Comparison of ENCODE assay signal across 24 cellular contexts in the genomic region with DNA sequence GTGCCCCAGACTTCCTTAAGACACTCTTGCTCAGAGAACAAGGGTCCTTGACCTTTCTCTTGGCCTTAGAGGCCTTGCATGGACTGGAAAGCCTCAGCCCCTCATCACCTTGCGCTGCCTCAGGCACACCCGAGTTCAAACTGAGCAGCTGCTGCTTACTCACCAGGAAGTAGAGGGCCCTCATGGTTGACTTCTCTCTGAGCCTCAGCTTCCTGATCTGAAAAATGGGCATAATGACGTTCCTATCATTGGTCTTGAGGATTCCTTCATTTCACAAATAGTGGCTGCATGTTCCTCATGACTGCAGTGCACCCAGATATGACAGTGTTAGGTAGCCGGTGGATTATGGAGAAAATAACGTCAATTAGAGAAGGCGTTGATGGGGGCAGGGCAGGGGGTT. TPM values are rescaled to one million over a fixed set of nuclear protein-coding genes. Genes with fewer than 3 reads are reported as not detected.
A peak's percentile ranks its signal among the peaks of the same experiment; 100 is the strongest.
DNase-seq lines count a peak whose midpoint lies in the region; ATAC-seq, FAIRE-seq and TF ChIP-seq lines count a peak whose summit lies in the region.
"Had no signal": no experiment of that assay in that cellular context is flagged by ENCODE, and none has a peak within 500 bp of the region (broad histone marks: within the 10 kb centered on the region; RNA-seq: fewer than 3 reads in every experiment).

No MANE protein-coding gene starts in this region.

- H3K27ac ChIP-seq in left ventricle myocardium inferior (replicated peaks) (peak overlapping the region; percentile 100), KOPT-K1 (ENCODE audit: low read depth, low read length, poor library complexity, severe bottlenecking) (peak overlapping the region; percentile 40), H1 (ENCODE audit: low read depth, low read length) (no peak overlapping the region), mesendoderm (ENCODE audit: low read depth, low read length) (no peak overlapping the region)
- H3K27ac ChIP-seq: prostate gland, suprapubic skin had no signal

- no peak overlapping the region for H3K9ac ChIP-seq in H1 (replicated peaks in 1 of 4; ENCODE audit: extremely low read depth in 1 of 4, low read depth in 3 of 4, low read length in 3 of 4)
- H3K9ac ChIP-seq in mesendoderm (ENCODE audit: low read length): no peak overlapping the region

- peaks cover 2 to 17% of the 10 kb centered on the region in 2 experiments for H4K20me1 ChIP-seq in H1 (replicated peaks in 1 of 2; ENCODE audit: control insufficient read depth in 1 of 2, insufficient read depth in 2 of 2, low read length in 2 of 2)

- WGBS in H1 (ENCODE audit: extremely low coverage in 1 of 2, insufficient coverage in 1 of 2, insufficient read length in 1 of 2, insufficient replicate concordance in 2 of 2, low coverage in 1 of 2, low lambda C conversion rate in 2 of 2, missing lambda C conversion rate in 1 of 2), 2 experiments: 90% methylated on average over 6 of the region's 6 CpGs; no CpG with 5 or more reads in 1 of the 2 experiments
- whole genome bisulfite sequencing in mesendoderm (ENCODE audit: extremely low coverage, insufficient coverage, low lambda C conversion rate): no CpG with 5 or more reads among the region's 6 CpGs

- no peak overlapping the region for H3K18ac ChIP-seq in H1 (ENCODE audit: extremely low read depth, low read length)
- no peak overlapping the region for H3K18ac ChIP-seq in mesendoderm (ENCODE audit: low read length)

- TF ChIP-seq EP300 in H1 (IDR thresholded peaks at IDR 0.05; ENCODE audit: borderline replicate concordance in 1 of 2, low read depth in 2 of 2, low read length in 2 of 2): no peak

- H3K4me1 Mint-ChIP-seq in stimulated activated memory B cell treated with anti-CD40 and anti-IgM and Interleukin-4, amounts not matched to agents 10 μg/mL and 1 μg/mL and 100 μg/mL, for 72 hours: peaks cover 30% of the 10 kb centered on the region
- H3K4me1 Mint-ChIP-seq: CD8-positive, alpha-beta memory T cell had no signal

- H4K5ac ChIP-seq in H1 (ENCODE audit: insufficient read length, low read depth, low read length): no peak overlapping the region
- no peak overlapping the region for H4K5ac ChIP-seq in mesendoderm (ENCODE audit: low read length)

- H4K91ac ChIP-seq in H1 (replicated peaks; ENCODE audit: insufficient read length, low read length): no peak overlapping the region

- peaks cover 12% of the 10 kb centered on the region for H3K79me1 ChIP-seq in H1 (ENCODE audit: low read depth, low read length)
- H3K79me1 ChIP-seq in mesendoderm (ENCODE audit: low read length): peaks cover 1% of the 10 kb centered on the region

- no peak for FAIRE-seq in H1 (lab: Jason Lieb, UNC)

- no peak overlapping the region for H3K56ac ChIP-seq in H1 (replicated peaks; ENCODE audit: insufficient read length, low read depth, low read length)
- no peak overlapping the region for H3K56ac ChIP-seq in mesendoderm (ENCODE audit: low read length)

- no peak overlapping the region for H2BK20ac ChIP-seq in H1 (ENCODE audit: low read length)

- no peak overlapping the region for H3K4me3 ChIP-seq in left ventricle myocardium inferior
- H3K4me3 ChIP-seq in H1 (ENCODE audit: extremely low read depth in 1 of 4, insufficient read depth in 2 of 4, low read depth in 3 of 4, low read length in 4 of 4): no peak overlapping the region
- no peak overlapping the region for H3K4me3 ChIP-seq in mesendoderm (ENCODE audit: low read length)
- H3K4me3 ChIP-seq: heart right ventricle, prostate gland, suprapubic skin had no signal

- no peak for TF ChIP-seq POLR2A in H1 (IDR thresholded peaks at IDR 0.05; ENCODE audit: control extremely low read depth in 1 of 2, low read depth in 2 of 2, low read length in 2 of 2)

- no peak overlapping the region for H2BK12ac ChIP-seq in H1 (ENCODE audit: low read depth, low read length)

- intact Hi-C loops in left ventricle myocardium inferior (cut with micrococcal nuclease): no loop called here
- intact Hi-C loops in cardiac septum (cut with DNase I): no loop called here

- H2BK15ac ChIP-seq in H1 (ENCODE audit: low read length): no peak overlapping the region
- H2BK15ac ChIP-seq in mesendoderm (replicated peaks; ENCODE audit: low read depth): no peak overlapping the region

- peaks cover 33% of the 10 kb centered on the region for H3K36me3 ChIP-seq in left ventricle myocardium inferior
- H3K36me3 ChIP-seq in KOPT-K1 (ENCODE audit: insufficient read depth, low read length): no peaks in the 10 kb centered on the region
- peaks cover 0 to 7% (median 3%) of the 10 kb centered on the region in 4 experiments; a peak in 3 of 8 replicates for H3K36me3 ChIP-seq in H1 (ENCODE audit: control insufficient read depth in 2 of 4, insufficient read depth in 4 of 4, low read length in 3 of 4)
- peaks cover 3% of the 10 kb centered on the region for H3K36me3 ChIP-seq in mesendoderm (ENCODE audit: control insufficient read depth, insufficient read depth, low read length)

- H4K8ac ChIP-seq in H1 (ENCODE audit: extremely low read depth, insufficient read depth, low read length): no peak overlapping the region
- no peak overlapping the region for H4K8ac ChIP-seq in mesendoderm (ENCODE audit: low read depth, low read length)

- H3K23me2 ChIP-seq in H1 (ENCODE audit: low read depth, low read length): no peaks in the 10 kb centered on the region

- H3K9me3 ChIP-seq in left ventricle myocardium inferior (replicated peaks) (no peaks in the 10 kb centered on the region), KOPT-K1 (ENCODE audit: insufficient read depth, low read length, poor library complexity, severe bottlenecking) (no peaks in the 10 kb centered on the region), H1 (ENCODE audit: insufficient read depth in 2 of 2, low read depth in 1 of 2, low read length in 1 of 2) (no peaks in the 10 kb centered on the region)
- H3K9me3 ChIP-seq: heart right ventricle, prostate gland, suprapubic skin had no signal

- H3K27ac Mint-ChIP-seq in stimulated activated memory B cell treated with anti-CD40 and anti-IgM and Interleukin-4, amounts not matched to agents 10 μg/mL and 1 μg/mL and 100 μg/mL, for 72 hours: peak overlapping the region; percentile 76
- H3K27ac Mint-ChIP-seq: dendritic cell treated with granulocyte-macrophage colony-stimulating factor and Interleukin-4, amounts not matched to agents 40 ng/mL and 50 ng/mL, for 4 days had no signal

- H3K79me2 ChIP-seq in H1 (ENCODE audit: control insufficient read depth in 1 of 2, insufficient read depth in 2 of 2, low read length in 2 of 2) (no peaks in the 10 kb centered on the region; a peak in 1 of 4 replicates), mesendoderm (ENCODE audit: control insufficient read depth, insufficient read depth, low read length) (no peaks in the 10 kb centered on the region)

- no peak for ATAC-seq in stimulated activated memory B cell treated with anti-CD40 and anti-IgM and Interleukin-4, amounts not matched to agents 10 μg/mL and 1 μg/mL and 100 μg/mL, for 72 hours
- ATAC-seq in HG03469 (IDR thresholded peaks at IDR 0.05; ENCODE audit: unreplicated experiment): no peak
- ATAC-seq: heart right ventricle, left cardiac atrium had no signal

- peaks cover 41% of the 10 kb centered on the region for H3K36me3 Mint-ChIP-seq in stimulated activated memory B cell treated with anti-CD40 and anti-IgM and Interleukin-4, amounts not matched to agents 10 μg/mL and 1 μg/mL and 100 μg/mL, for 72 hours
- H3K36me3 Mint-ChIP-seq: naive B cell had no signal

- no peak for TF ChIP-seq RAD21 in H1 (IDR thresholded peaks at IDR 0.05 in 1 of 2, conservative IDR thresholded peaks at IDR 0.05 in 1 of 2; ENCODE audit: low read depth in 2 of 2, low read length in 2 of 2)

- no peak for DNase-seq in left ventricle myocardium inferior
- no peak for DNase-seq in cardiac septum (ENCODE audit: low spot score)
- DNase-seq in H1 (ENCODE audit: low read depth in 1 of 2, low spot score in 2 of 2): no peak
- DNase-seq in mesendoderm: no peak
- DNase-seq in effector CD4-positive, alpha-beta T cell: no peak
- DNase-seq: activated CD4-positive, alpha-beta T cell treated with anti-CD3 and anti-CD28 coated beads for 48 hours; activated naive CD4-positive, alpha-beta T cell; activated T-cell treated with anti-CD3 and anti-CD28 coated beads for 4 hours; CD8-positive, alpha-beta memory T cell; DMS153; GDM1; heart right ventricle; left cardiac atrium; naive B cell; NCI-H1105 treated with DMSO at 0.1 percent for 48 hours; NCI-H2029 treated with DMSO at 0.1 percent for 48 hours; NCI-H345; Right ventricle myocardium superior had no signal

- H3K9me3 Mint-ChIP-seq in stimulated activated memory B cell treated with anti-CD40 and anti-IgM and Interleukin-4, amounts not matched to agents 10 μg/mL and 1 μg/mL and 100 μg/mL, for 72 hours: no peaks in the 10 kb centered on the region
- H3K9me3 Mint-ChIP-seq: CD8-positive, alpha-beta memory T cell; dendritic cell treated with granulocyte-macrophage colony-stimulating factor and Interleukin-4, amounts not matched to agents 40 ng/mL and 50 ng/mL, for 4 days; naive B cell had no signal

- H2BK120ac ChIP-seq in H1 (replicated peaks; ENCODE audit: low read depth, low read length): no peak overlapping the region
- H2BK120ac ChIP-seq in mesendoderm (ENCODE audit: low read depth, low read length): no peak overlapping the region

- H3K4me1 ChIP-seq in left ventricle myocardium inferior: peaks cover 51% of the 10 kb centered on the region
- peaks cover 9 to 15% (median 11%) of the 10 kb centered on the region in 4 experiments for H3K4me1 ChIP-seq in H1 (replicated peaks in 1 of 4; ENCODE audit: control insufficient read depth in 3 of 4, insufficient read depth in 4 of 4, low read length in 3 of 4)
- peaks cover 3% of the 10 kb centered on the region for H3K4me1 ChIP-seq in mesendoderm (ENCODE audit: control insufficient read depth, low read depth, low read length)

- H3K4ac ChIP-seq in H1 (replicated peaks; ENCODE audit: insufficient read length, low read depth, low read length) (no peak overlapping the region), mesendoderm (ENCODE audit: low read depth, low read length) (no peak overlapping the region)

- no peak overlapping the region for H3K4me3 Mint-ChIP-seq in stimulated activated memory B cell treated with anti-CD40 and anti-IgM and Interleukin-4, amounts not matched to agents 10 μg/mL and 1 μg/mL and 100 μg/mL, for 72 hours
- H3K4me3 Mint-ChIP-seq: dendritic cell treated with granulocyte-macrophage colony-stimulating factor and Interleukin-4, amounts not matched to agents 40 ng/mL and 50 ng/mL, for 4 days; naive B cell had no signal

- no peaks in the 10 kb centered on the region for H3K27me3 Mint-ChIP-seq in stimulated activated memory B cell treated with anti-CD40 and anti-IgM and Interleukin-4, amounts not matched to agents 10 μg/mL and 1 μg/mL and 100 μg/mL, for 72 hours
- H3K27me3 Mint-ChIP-seq: dendritic cell treated with granulocyte-macrophage colony-stimulating factor and Interleukin-4, amounts not matched to agents 40 ng/mL and 50 ng/mL, for 4 days; naive B cell had no signal

- H2AFZ ChIP-seq in H1 (ENCODE audit: low read length): no peak overlapping the region

- CTCF ChIA-PET in H1 (lab: Charles Lee; ENCODE audit: partially characterized antibody): interaction anchor here (0.7 to 36.8 kb wide), 8 partner anchors 9 to 588 kb away, joined by 3 to 831 read pairs (median 4); a partner anchor contains a TSS

- H3K27me3 ChIP-seq in left ventricle myocardium inferior (ENCODE audit: low read depth) (no peaks in the 10 kb centered on the region), H1 (replicated peaks in 1 of 4; ENCODE audit: control insufficient read depth in 3 of 4, extremely low read depth in 1 of 4, insufficient read depth in 3 of 4, low read length in 3 of 4) (no peaks in the 10 kb centered on the region), mesendoderm (ENCODE audit: insufficient read depth, low read length, poor library complexity) (no peaks in the 10 kb centered on the region)
- H3K27me3 ChIP-seq: heart right ventricle, suprapubic skin had no signal

- H3K23ac ChIP-seq in H1 (ENCODE audit: insufficient read length): no peak overlapping the region
- H3K23ac ChIP-seq in mesendoderm (ENCODE audit: low read length): no peak overlapping the region

- no peak overlapping the region for H3K14ac ChIP-seq in H1 (ENCODE audit: insufficient read length)

- H2AK5ac ChIP-seq in H1 (ENCODE audit: low read depth, low read length) (no peak overlapping the region), mesendoderm (ENCODE audit: low read length) (no peak overlapping the region)

- POLR2A ChIA-PET in H1 (lab: Charles Lee; ENCODE audit: partially characterized antibody): interaction anchor here (0.7 to 6.6 kb wide), 4 partner anchors 8 to 448 kb away, joined by 3 to 37 read pairs (median 4); no protein-coding TSS in a partner anchor

- no peak overlapping the region for H3K4me2 ChIP-seq in H1 (ENCODE audit: insufficient read depth in 1 of 2, low read depth in 2 of 2, low read length in 2 of 2)
- no peak overlapping the region for H3K4me2 ChIP-seq in mesendoderm (ENCODE audit: low read length)

- H2BK5ac ChIP-seq in H1 (ENCODE audit: low read depth, low read length) (no peak overlapping the region), mesendoderm (ENCODE audit: low read length) (no peak overlapping the region)

- TF ChIP-seq CTCF in left ventricle myocardium inferior (IDR thresholded peaks at IDR 0.05; ENCODE audit: borderline replicate concordance) (no peak), H1 (IDR thresholded peaks at IDR 0.05; ENCODE audit: control extremely low read depth in 1 of 3, insufficient read depth in 1 of 3, low read depth in 1 of 3, low read length in 3 of 3) (no peak)

RNA-seq across cellular contexts. Expression of a gene that starts 28.6 kb away (rescaled TPM):
- total RNA-seq in left ventricle myocardium inferior (3.8 TPM), cardiac septum (12.6 TPM)
- 1.0 and 1.2 TPM in 2 replicates for total RNA-seq in H1 (2021; fragmentation: NEBNext Ultra II Directional; extraction: Animal tissue kit (Norgen Biotek cat#: 25700))
- 0.65 and 0.96 TPM in 2 replicates for polyA plus RNA-seq in H1 (2011; rRNA removed)
- 0.62 TPM for polyA plus RNA-seq in H1 (2011; cell fraction: cytosol; rRNA removed)
- polyA plus RNA-seq in H1 (2011; cell fraction: nucleus; rRNA removed): 1.7 TPM
- polyA plus RNA-seq in H1 (2012, experiment 1 of 2): 0.25 to 0.47 TPM (median 0.34 TPM) in 4 replicates
- 0.16 TPM for polyA plus RNA-seq in H1 (2012, experiment 2 of 2)
- polyA plus RNA-seq in H1 (2013, experiment 1 of 2): 0.36 TPM
- polyA plus RNA-seq in H1 (2013, experiment 2 of 2): 0.48 TPM
- 0.22 and 0.27 TPM in 2 replicates for polyA minus RNA-seq in H1 (2011; rRNA and poly(A)+ RNA removed)
- 0.66 TPM for polyA minus RNA-seq in H1 (2011; cell fraction: cytosol; rRNA and poly(A)+ RNA removed)
- 6.8 TPM for polyA minus RNA-seq in H1 (2011; cell fraction: nucleus; rRNA and poly(A)+ RNA removed)
- 0.93 TPM for polyA plus RNA-seq in mesendoderm (2013, experiment 1 of 2)
- 0.76 TPM for polyA plus RNA-seq in mesendoderm (2013, experiment 2 of 2)

RNA-seq across cellular contexts. Expression of a gene that starts 38.2 kb away (rescaled TPM):
- total RNA-seq in left ventricle myocardium inferior (162 TPM), cardiac septum (204 TPM)
- 145 and 156 TPM in 2 replicates for total RNA-seq in H1 (2021; fragmentation: NEBNext Ultra II Directional; extraction: Animal tissue kit (Norgen Biotek cat#: 25700))
- 114 and 158 TPM in 2 replicates for polyA plus RNA-seq in H1 (2011; rRNA removed)
- polyA plus RNA-seq in H1 (2011; cell fraction: cytosol; rRNA removed): 152 TPM
- polyA plus RNA-seq in H1 (2011; cell fraction: nucleus; rRNA removed): 155 TPM
- polyA plus RNA-seq in H1 (2012, experiment 1 of 2): 115 to 156 TPM (median 139 TPM) in 4 replicates
- 167 TPM for polyA plus RNA-seq in H1 (2012, experiment 2 of 2)
- 80.6 TPM for polyA plus RNA-seq in H1 (2013, experiment 1 of 2)
- polyA plus RNA-seq in H1 (2013, experiment 2 of 2): 76.5 TPM
- polyA minus RNA-seq in H1 (2011; rRNA and poly(A)+ RNA removed): 144 and 187 TPM in 2 replicates
- 83.3 TPM for polyA minus RNA-seq in H1 (2011; cell fraction: cytosol; rRNA and poly(A)+ RNA removed)
- 60.0 TPM for polyA minus RNA-seq in H1 (2011; cell fraction: nucleus; rRNA and poly(A)+ RNA removed)
- polyA plus RNA-seq in mesendoderm (2013, experiment 1 of 2): 73.6 TPM
- polyA plus RNA-seq in mesendoderm (2013, experiment 2 of 2): 72.5 TPM

RNA-seq across cellular contexts. Expression of a gene that starts 38.8 kb away (rescaled TPM):
- total RNA-seq in left ventricle myocardium inferior: 85.3 TPM
- total RNA-seq in cardiac septum: 68.1 TPM
- 7.2 and 8.2 TPM in 2 replicates for total RNA-seq in H1 (2021; fragmentation: NEBNext Ultra II Directional; extraction: Animal tissue kit (Norgen Biotek cat#: 25700))
- 17.3 and 25.5 TPM in 2 replicates for polyA plus RNA-seq in H1 (2011; rRNA removed)
- 9.3 TPM for polyA plus RNA-seq in H1 (2011; cell fraction: cytosol; rRNA removed)
- 18.3 TPM for polyA plus RNA-seq in H1 (2011; cell fraction: nucleus; rRNA removed)
- 6.8 to 14.2 TPM (median 11.5 TPM) in 4 replicates for polyA plus RNA-seq in H1 (2012, experiment 1 of 2)
- 10.0 TPM for polyA plus RNA-seq in H1 (2012, experiment 2 of 2)
- polyA plus RNA-seq in H1 (2013, experiment 1 of 2): 6.5 TPM
- 5.5 TPM for polyA plus RNA-seq in H1 (2013, experiment 2 of 2)
- polyA minus RNA-seq in H1 (2011; rRNA and poly(A)+ RNA removed): 7.9 and 9.6 TPM in 2 replicates
- polyA minus RNA-seq in H1 (2011; cell fraction: cytosol; rRNA and poly(A)+ RNA removed): 7.9 TPM
- polyA minus RNA-seq in H1 (2011; cell fraction: nucleus; rRNA and poly(A)+ RNA removed): 5.3 TPM
- polyA plus RNA-seq in mesendoderm (2013, experiment 1 of 2): 1.8 TPM
- polyA plus RNA-seq in mesendoderm (2013, experiment 2 of 2): 1.5 TPM

Comparison
In these comparisons a context has a peak if more than half of its experiments do, and no peak if none do; other contexts are left out.
1. H3K27ac ChIP-seq: peak in left ventricle myocardium inferior (single experiment) and KOPT-K1 (single experiment); none in H1 (single experiment) and mesendoderm (single experiment).